Comparison of ENCODE assay signal across 8 cellular contexts in the genomic region with DNA sequence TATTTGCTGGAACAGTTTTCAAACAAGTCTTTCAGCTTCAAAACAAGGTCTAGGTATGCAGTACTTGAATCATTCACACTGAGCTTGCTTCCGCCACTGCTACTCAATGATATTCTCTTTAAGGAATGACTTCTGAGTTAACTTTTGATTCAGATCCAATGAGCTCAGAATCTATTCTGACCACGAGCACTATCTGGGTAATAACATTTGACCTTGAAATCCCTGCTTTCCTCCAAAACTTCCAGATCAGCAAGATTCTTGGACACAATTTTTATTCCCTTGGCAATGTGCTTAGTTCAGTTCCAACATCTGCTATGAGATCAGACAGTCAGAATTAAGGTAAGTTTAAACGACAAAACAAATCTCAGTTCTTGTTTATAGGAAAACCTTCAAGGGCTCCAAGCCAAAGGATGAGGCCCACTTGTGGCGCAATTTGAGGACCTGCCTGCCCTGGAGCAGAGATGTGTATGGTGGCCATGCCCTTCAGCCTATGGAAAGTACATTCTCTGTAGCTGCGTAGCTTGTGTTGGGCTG.
DNase-seq lines count a peak whose midpoint lies in the region; ATAC-seq and TF ChIP-seq lines count a peak whose summit lies in the region.

No MANE protein-coding gene starts in this region.

- peak overlapping the region; percentile 87 to 99 (median 94) for H3K4me3 Mint-ChIP-seq in naive thymus-derived CD8-positive, alpha-beta T cell

- no peak overlapping the region for H2BK5ac ChIP-seq in mesendoderm (ENCODE audit: low read length)

- no peak overlapping the region for H2BK15ac ChIP-seq in mesendoderm (replicated peaks; ENCODE audit: low read depth)

- no peaks in the 10 kb centered on the region for H3K79me1 ChIP-seq in mesendoderm (ENCODE audit: low read length)

- H2BK120ac ChIP-seq in mesendoderm (ENCODE audit: low read depth, low read length), result no peak overlapping the region

- H3K27me3 ChIP-seq in mesendoderm (ENCODE audit: insufficient read depth, low read length, poor library complexity), result no peaks in the 10 kb centered on the region

- H3K79me2 ChIP-seq in mesendoderm (ENCODE audit: control insufficient read depth, insufficient read depth, low read length), result no peaks in the 10 kb centered on the region

- no peak overlapping the region for H4K8ac ChIP-seq in mesendoderm (ENCODE audit: low read depth, low read length)

- H3K36me3 ChIP-seq in mesendoderm (ENCODE audit: control insufficient read depth, insufficient read depth, low read length), result no peaks in the 10 kb centered on the region

- H3K4me1 Mint-ChIP-seq in naive thymus-derived CD8-positive, alpha-beta T cell, result peaks cover 52 to 100% (median 96%) of the 10 kb centered on the region in 4 donors

- no peak overlapping the region for H3K4me2 ChIP-seq in mesendoderm (ENCODE audit: low read length)

- WGBS in mesendoderm (ENCODE audit: extremely low coverage, insufficient coverage, low lambda C conversion rate), result no CpG with 5 or more reads among the region's 5 CpGs

- H4K5ac ChIP-seq in mesendoderm (ENCODE audit: low read length), result no peak overlapping the region

- no peak for TF ChIP-seq CTCF in AG10803 (conservative IDR thresholded peaks at IDR 0.05; ENCODE audit: low read length)

- no peak overlapping the region for H3K56ac ChIP-seq in mesendoderm (ENCODE audit: low read length)

- H3K27ac Mint-ChIP-seq in naive thymus-derived CD8-positive, alpha-beta T cell, result peak overlapping the region; percentile 93 to 98 (median 96)

- H3K4me3 ChIP-seq in AG10803 (ENCODE audit: low read length), result peak overlapping the region; percentile 40
- H3K4me3 ChIP-seq in mesendoderm (ENCODE audit: low read length), result no peak overlapping the region

- no peak overlapping the region for H3K27ac ChIP-seq in mesendoderm (ENCODE audit: low read depth, low read length)

- peak in 1 of 2 donors; percentile 23 for ATAC-seq in naive thymus-derived CD8-positive, alpha-beta T cell
- ATAC-seq in GM19324 (IDR thresholded peaks at IDR 0.05; ENCODE audit: low FRiP score, unreplicated experiment) (no peak), HG03135 (IDR thresholded peaks at IDR 0.05; ENCODE audit: unreplicated experiment) (no peak)

- POLR2A ChIA-PET in naive thymus-derived CD8-positive, alpha-beta T cell (lab: Charles Lee), result interaction anchor here (0.7 to 2.4 kb wide), 10 partner anchors 8 to 297 kb away, joined by 3 to 13 read pairs (median 4); no protein-coding TSS in a partner anchor

- no peak overlapping the region for H2AK5ac ChIP-seq in mesendoderm (ENCODE audit: low read length)

- DNase-seq in AG10803 (ENCODE audit: low read depth) (peak; percentile 96), NCI-H226 (peak; percentile 70), dermis blood vessel endothelial cell (peak; percentile 83), mesendoderm (no peak)
- peak in 1 of 10 donors; percentile 46 for DNase-seq in naive thymus-derived CD8-positive, alpha-beta T cell
- no peak for DNase-seq in stimulated activated CD4-positive, alpha-beta T cell treated with anti-CD3 and anti-CD28 coated beads, Interleukin-2, amount 100 ng/mL, for 24 hours

- H3K23ac ChIP-seq in mesendoderm (ENCODE audit: low read length), result no peak overlapping the region

- H3K4me1 ChIP-seq in mesendoderm (ENCODE audit: control insufficient read depth, low read depth, low read length), result no peaks in the 10 kb centered on the region

- H3K4ac ChIP-seq in mesendoderm (ENCODE audit: low read depth, low read length), result no peak overlapping the region

- H3K36me3 Mint-ChIP-seq in naive thymus-derived CD8-positive, alpha-beta T cell, result peaks cover 0 to 5% (median 0%) of the 10 kb centered on the region in 3 donors

- no peak overlapping the region for H3K9ac ChIP-seq in mesendoderm (ENCODE audit: low read length)

- no peaks in the 10 kb centered on the region for H3K9me3 Mint-ChIP-seq in naive thymus-derived CD8-positive, alpha-beta T cell

- no peak overlapping the region for H3K18ac ChIP-seq in mesendoderm (ENCODE audit: low read length)

- H3K27me3 Mint-ChIP-seq in naive thymus-derived CD8-positive, alpha-beta T cell, result no peaks in the 10 kb centered on the region

Comparison
In these comparisons a context has a peak if more than half of its experiments do, and no peak if none do; other contexts are left out.
1. DNase-seq: peak in AG10803 (single experiment), NCI-H226 (single experiment) and dermis blood vessel endothelial cell (single experiment); none in stimulated activated CD4-positive, alpha-beta T cell treated with anti-CD3 and anti-CD28 coated beads, Interleukin-2, amount 100 ng/mL, for 24 hours (0 of 2) and mesendoderm (single experiment).